ENCODE assay signal across 17 cellular contexts in genomic region chr1:95982706-95983105, GRCh38.
DNase-seq lines count a peak whose midpoint lies in the region; ATAC-seq, FAIRE-seq and TF ChIP-seq lines count a peak whose summit lies in the region.
"Had no signal": no experiment of that assay in that cellular context is flagged by ENCODE, and none has a peak within 500 bp of the region (broad histone marks: within the 10 kb centered on the region; RNA-seq: fewer than 3 reads in every experiment).

No MANE protein-coding gene starts in this region.

- no TSS peak for BruUV-seq in Caco-2 (replicated peaks; lab: Mats Ljungman, UMichigan)

- H3K4me3 ChIP-seq in kidney epithelial cell (ENCODE audit: low read depth, low read length), result no peak overlapping the region
- no peak overlapping the region for H3K4me3 ChIP-seq in Caco-2 (ENCODE audit: low read depth, low read length)
- H3K4me3 ChIP-seq: GM23338 had no signal

- in situ Hi-C loops in ACHN (cut with HindIII; ENCODE audit: low pct_ligation_motif_present, low pct_unique_long_range_greater_than_20kb, low sequenced_read_pairs), result no loop called here

- intact Hi-C loops in Caco-2 (cut with micrococcal nuclease; ENCODE audit: unreplicated experiment), result no loop called here

- no peaks in the 10 kb centered on the region for H3K4me1 ChIP-seq in Caco-2

- TF ChIP-seq CTCF in kidney epithelial cell (IDR thresholded peaks at IDR 0.05; ENCODE audit: insufficient read depth, low read length, poor library complexity, severe bottlenecking) (no peak), Caco-2 (IDR thresholded peaks at IDR 0.05; ENCODE audit: insufficient read depth in 1 of 2, low read depth in 1 of 2, low read length in 1 of 2, severe bottlenecking in 1 of 2, unreplicated experiment in 1 of 2) (no peak)

- no peaks in the 10 kb centered on the region for H3K36me3 Mint-ChIP-seq in Caco-2 (ENCODE audit: insufficient read depth, unreplicated experiment)
- H3K36me3 Mint-ChIP-seq: CD4-positive, CD25-positive, alpha-beta regulatory T cell; CD8-positive, alpha-beta memory T cell had no signal

- CTCF ChIA-PET in Caco-2 (lab: Charles Lee), result no interaction called here

- no peaks in the 10 kb centered on the region for H3K9me3 Mint-ChIP-seq in Caco-2 (ENCODE audit: unreplicated experiment)
- H3K9me3 Mint-ChIP-seq: GM23338 had no signal

- no peaks in the 10 kb centered on the region for H3K4me1 Mint-ChIP-seq in Caco-2 (ENCODE audit: low read depth, unreplicated experiment)
- H3K4me1 Mint-ChIP-seq: CD4-positive, CD25-positive, alpha-beta regulatory T cell; CD8-positive, alpha-beta memory T cell had no signal

- no peak overlapping the region for H3K27ac Mint-ChIP-seq in Caco-2 (ENCODE audit: unreplicated experiment)
- H3K27ac Mint-ChIP-seq: CD4-positive, CD25-positive, alpha-beta regulatory T cell; CD8-positive, alpha-beta memory T cell; GM23338 had no signal

- H3K36me3 ChIP-seq in kidney epithelial cell (ENCODE audit: control insufficient read depth, insufficient read depth, low read length), result no peaks in the 10 kb centered on the region
- H3K36me3 ChIP-seq in Caco-2 (ENCODE audit: control insufficient read depth, insufficient read depth, low read length), result no peaks in the 10 kb centered on the region
- H3K36me3 ChIP-seq: BE2C had no signal

- DNase-seq in ACHN (peak; percentile 27), HT1080 (ENCODE audit: low read depth) (peak; percentile 56), kidney epithelial cell (ENCODE audit: low read depth) (peak; percentile 29), urothelium cell line (ENCODE audit: low spot score) (peak; percentile 4), Caco-2 (no peak)
- DNase-seq: BE2C; C1 segment of cervical spinal cord; CD4-positive, CD25-positive, alpha-beta regulatory T cell; CD8-positive, alpha-beta memory T cell; COR-L47; HCEC 1CT; KG1 had no signal

- H3K27me3 ChIP-seq in kidney epithelial cell (ENCODE audit: control insufficient read depth, insufficient read depth, low read length) (no peaks in the 10 kb centered on the region), Caco-2 (replicated peaks; ENCODE audit: control insufficient read depth, insufficient read depth, low read length) (no peaks in the 10 kb centered on the region)
- H3K27me3 ChIP-seq: BE2C had no signal

- no peak for FAIRE-seq in urothelium cell line (lab: Jason Lieb, UNC)
- FAIRE-seq: G401.6, GM12891, H54 had no signal

- peaks cover 6% of the 10 kb centered on the region for H3K27me3 Mint-ChIP-seq in Caco-2 (ENCODE audit: insufficient read depth, unreplicated experiment)
- H3K27me3 Mint-ChIP-seq: CD4-positive, CD25-positive, alpha-beta regulatory T cell; CD8-positive, alpha-beta memory T cell had no signal

- POLR2A ChIA-PET in Caco-2 (lab: Charles Lee), result no interaction called here

- no peak overlapping the region for H3K4me3 Mint-ChIP-seq in Caco-2 (ENCODE audit: unreplicated experiment)
- H3K4me3 Mint-ChIP-seq: CD4-positive, CD25-positive, alpha-beta regulatory T cell; CD8-positive, alpha-beta memory T cell; GM23338 had no signal

- H3K9me3 ChIP-seq in Caco-2, result no peaks in the 10 kb centered on the region
- H3K9me3 ChIP-seq: BE2C had no signal

- no peak for ATAC-seq in GM19023 (IDR thresholded peaks at IDR 0.05; ENCODE audit: unreplicated experiment)
- ATAC-seq: GM23338 had no signal

Comparison
In these comparisons a context has a peak if more than half of its experiments do, and no peak if none do; other contexts are left out.
1. DNase-seq: peak in ACHN (single experiment), HT1080 (single experiment), kidney epithelial cell (single experiment) and urothelium cell line (single experiment); none in Caco-2 (0 of 2).